In the genomic region with DNA sequence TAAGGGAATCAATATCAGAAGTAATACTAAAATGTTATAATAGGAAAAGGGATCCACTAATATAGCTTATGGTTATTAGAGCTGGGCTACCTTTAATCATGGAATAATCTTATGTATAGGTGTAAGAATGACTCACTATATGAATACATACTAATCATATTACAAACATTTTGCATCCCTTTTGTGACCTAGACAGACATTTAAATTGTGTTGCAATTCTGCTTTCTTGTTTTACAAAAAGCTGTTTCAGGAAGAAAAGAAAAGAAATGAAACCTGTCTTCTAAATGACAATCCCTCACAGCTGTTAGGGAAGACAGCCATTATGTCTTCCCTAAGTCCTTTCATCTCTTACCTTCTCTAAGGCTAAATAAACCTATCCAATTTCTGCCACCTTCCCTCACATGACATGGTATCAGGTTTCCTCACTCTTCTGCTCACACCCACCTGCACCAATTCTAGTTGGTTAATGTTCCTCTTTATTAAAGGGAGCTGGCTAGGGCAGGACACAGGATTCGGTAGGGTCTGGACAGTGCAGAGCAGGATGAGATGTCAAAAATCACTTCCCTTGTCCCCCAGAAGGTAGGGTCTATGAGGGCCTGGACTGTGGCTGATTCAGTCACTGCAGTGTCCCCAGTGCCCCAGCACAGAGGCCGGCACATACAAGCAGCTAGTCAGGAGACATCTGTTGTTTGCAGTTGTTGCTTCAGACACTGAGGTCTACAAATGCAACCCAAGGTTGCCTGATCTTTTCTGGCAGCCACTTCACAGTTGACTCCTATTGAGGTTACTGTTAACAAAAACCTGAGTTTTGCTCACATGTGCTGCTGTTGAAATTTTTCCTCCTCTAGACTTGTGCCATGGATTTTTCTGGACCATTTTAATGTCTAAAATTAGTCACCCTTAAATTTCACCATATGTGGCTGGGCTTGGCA, we compare ENCODE assay signal across 8 cellular contexts. TPM values are rescaled to one million over a fixed set of nuclear protein-coding genes. Genes with fewer than 3 reads are reported as not detected.
DNase-seq lines count a peak whose midpoint lies in the region; ATAC-seq, FAIRE-seq and TF ChIP-seq lines count a peak whose summit lies in the region.

No MANE protein-coding gene starts in this region.

- DNase-seq in HTR-8/SVneo (ENCODE audit: insufficient read length, low spot score) (no peak), OCI-LY7 (ENCODE audit: low spot score) (peak; percentile 14), foreskin fibroblast (peak; percentile 53 to 71), HEK293T (ENCODE audit: extremely low spot score) (no peak), iPS-NIHi11 (ENCODE audit: low spot score) (no peak), cardiac septum (ENCODE audit: low spot score) (no peak)

- peaks cover 6% of the 10 kb centered on the region for H3K36me3 ChIP-seq in OCI-LY7 (ENCODE audit: insufficient read depth, low read length)

- H3K79me2 ChIP-seq in OCI-LY7 (ENCODE audit: insufficient read depth, low read depth, low read length): peaks cover 14% of the 10 kb centered on the region; the same call in 1 of the 2 replicates

- no peak overlapping the region for H2AFZ ChIP-seq in OCI-LY7 (ENCODE audit: low read length)

- H3K4me3 ChIP-seq in OCI-LY7 (ENCODE audit: low read depth, low read length, poor library complexity, severe bottlenecking) (no peak overlapping the region), foreskin fibroblast (ENCODE audit: low read depth in 1 of 2, low read length in 2 of 2) (no peak overlapping the region)

- peaks cover 25% of the 10 kb centered on the region for H3K4me1 ChIP-seq in OCI-LY7 (ENCODE audit: insufficient read depth, low read length, poor library complexity, severe bottlenecking)

- POLR2A ChIA-PET in OCI-LY7 (lab: Charles Lee): interaction anchor here (0.6 to 5.3 kb wide), 9 partner anchors 10 to 1915 kb away, joined by 3 to 28 read pairs (median 4); no protein-coding TSS in a partner anchor
- POLR2A ChIA-PET in HEK293T (lab: Yijun Ruan, JAX): interaction anchor here (0.7 to 2.2 kb wide), 3 partner anchors 69 to 677 kb away, joined by 3 to 7 read pairs (median 3); a partner anchor contains a TSS

- no peaks in the 10 kb centered on the region for H4K20me1 ChIP-seq in OCI-LY7 (ENCODE audit: insufficient read depth, low read length)

- no peak for TF ChIP-seq CTCF in 22Rv1 (IDR thresholded peaks at IDR 0.05)
- no peak for TF ChIP-seq CTCF in OCI-LY7 (conservative IDR thresholded peaks at IDR 0.05; ENCODE audit: low read length)
- no peak for TF ChIP-seq CTCF in foreskin fibroblast (IDR thresholded peaks at IDR 0.05; ENCODE audit: low read depth, low read length)

- ATAC-seq in GM21360 (IDR thresholded peaks at IDR 0.05; ENCODE audit: unreplicated experiment): no peak

- CTCF ChIA-PET in OCI-LY7 (lab: Charles Lee; ENCODE audit: unreplicated experiment): no interaction called here
- CTCF ChIA-PET in HEK293T (lab: Yijun Ruan, JAX): no interaction called here

- intact Hi-C loops in OCI-LY7 (cut with micrococcal nuclease; ENCODE audit: unreplicated experiment): no loop called here
- intact Hi-C loops in cardiac septum (cut with DNase I): loop anchor here (10.0 kb wide), 1 partner anchor 677 kb away; a partner anchor contains a TSS

- H3K9me2 ChIP-seq in OCI-LY7 (ENCODE audit: insufficient read depth, low read length): no peaks in the 10 kb centered on the region

- FAIRE-seq in HTR-8/SVneo (lab: Jason Lieb, UNC): peak; percentile 93

- H3K27ac ChIP-seq in 22Rv1 (peak overlapping the region; percentile 67), OCI-LY7 (ENCODE audit: low read depth, low read length, poor library complexity, severe bottlenecking) (no peak overlapping the region)

- H3K9me3 ChIP-seq in OCI-LY7 (ENCODE audit: low read length): no peaks in the 10 kb centered on the region

- BruUV-seq in OCI-LY7 (replicated peaks; lab: Mats Ljungman, UMichigan): no TSS peak

- H3K4me2 ChIP-seq in OCI-LY7 (ENCODE audit: low read length): no peak overlapping the region

TF ChIP-seq in HEK293T, 16 proteins besides CTCF, POLR2A, EP300 and RAD21:
- no peak for TF ChIP-seq LEF1 (IDR thresholded peaks at IDR 0.05; ENCODE audit: borderline replicate concordance)
- no peak for TF ChIP-seq HDGF (IDR thresholded peaks at IDR 0.05; ENCODE audit: borderline replicate concordance)
- no peak for TF ChIP-seq FOXK2 (IDR thresholded peaks at IDR 0.05)
- no peak for TF ChIP-seq FOXM1 (IDR thresholded peaks at IDR 0.05; ENCODE audit: borderline replicate concordance)
- TF ChIP-seq ELF4 (IDR thresholded peaks at IDR 0.05): no peak
- TF ChIP-seq TARDBP (IDR thresholded peaks at IDR 0.05): no peak
- TF ChIP-seq ARNT (IDR thresholded peaks at IDR 0.05): no peak
- TF ChIP-seq, protein P1, sequence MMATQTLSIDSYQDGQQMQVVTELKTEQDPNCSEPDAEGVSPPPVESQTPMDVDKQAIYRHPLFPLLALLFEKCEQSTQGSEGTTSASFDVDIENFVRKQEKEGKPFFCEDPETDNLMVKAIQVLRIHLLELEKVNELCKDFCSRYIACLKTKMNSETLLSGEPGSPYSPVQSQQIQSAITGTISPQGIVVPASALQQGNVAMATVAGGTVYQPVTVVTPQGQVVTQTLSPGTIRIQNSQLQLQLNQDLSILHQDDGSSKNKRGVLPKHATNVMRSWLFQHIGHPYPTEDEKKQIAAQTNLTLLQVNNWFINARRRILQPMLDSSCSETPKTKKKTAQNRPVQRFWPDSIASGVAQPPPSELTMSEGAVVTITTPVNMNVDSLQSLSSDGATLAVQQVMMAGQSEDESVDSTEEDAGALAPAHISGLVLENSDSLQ (IDR thresholded peaks at IDR 0.05): no peak
- TF ChIP-seq FOXA1 (IDR thresholded peaks at IDR 0.05): no peak
- TF ChIP-seq SUZ12 (IDR thresholded peaks at IDR 0.05): no peak

RNA-seq across cellular contexts. Expression of a gene that starts 3.8 kb away (rescaled TPM):
- 30.9 and 32.7 TPM in 2 replicates for total RNA-seq in OCI-LY7 (2014; rRNA removed; shearing (Covaris generic))
- 28.4 and 31.1 TPM in 2 replicates for total RNA-seq in OCI-LY7 (2022)
- 36.8 TPM for total RNA-seq in cardiac septum

Comparison
In these comparisons a context has a peak if more than half of its experiments do, and no peak if none do; other contexts are left out.
1. DNase-seq: peak in OCI-LY7 (single experiment) and foreskin fibroblast (2 of 2); none in HTR-8/SVneo (single experiment), HEK293T (single experiment), iPS-NIHi11 (single experiment) and cardiac septum (single experiment).